ENCODE assay signal across 9 cellular contexts in genomic region chr12:49288412-49288853, GRCh38. TPM values are rescaled to one million over a fixed set of nuclear protein-coding genes. Genes with fewer than 3 reads are reported as not detected.
A peak's percentile ranks its signal among the peaks of the same experiment; 100 is the strongest.
DNase-seq lines count a peak whose midpoint lies in the region; ATAC-seq and TF ChIP-seq lines count a peak whose summit lies in the region.
"Had no signal": no experiment of that assay in that cellular context is flagged by ENCODE, and none has a peak within 500 bp of the region (broad histone marks: within the 10 kb centered on the region; RNA-seq: fewer than 3 reads in every experiment).

No MANE protein-coding gene starts in this region.

- H3K9me3 ChIP-seq in AG04450 (ENCODE audit: control insufficient read depth, insufficient read depth, low read length) (no peaks in the 10 kb centered on the region), vagina (no peaks in the 10 kb centered on the region)

- no peak overlapping the region for H3K27ac ChIP-seq in AG04450 (ENCODE audit: low read depth, low read length)
- no peak overlapping the region for H3K27ac ChIP-seq in vagina
- H3K27ac ChIP-seq: skin epidermis had no signal

- DNase-seq in AG04450 (ENCODE audit: low read depth, low spot score) (no peak), OCI-M1 (lab: John Stamatoyannopoulos, UW) (peak; percentile 77), fibroblast of peridontal ligament (ENCODE audit: extremely low read depth) (peak; percentile 71), osteocyte (ENCODE audit: extremely low spot score, unreplicated experiment) (no peak), vagina (ENCODE audit: extremely low spot score in 2 of 2) (no peak)
- DNase-seq in activated T-helper 1 cell treated with anti-CD3 and anti-CD28 coated beads, Interleukin-12 subunit alpha, Interleukin-12 subunit beta, Interleukin-2, Interleukin-4 antibody, amounts not matched to agents 30 ng/mL and 10 ng/mL and 1 ng/mL, durations not matched to agents 14 hours and 24 hours and 36 hours (ENCODE audit: low spot score): peak; percentile 60

- H3K4me1 ChIP-seq in vagina: peaks cover 14% of the 10 kb centered on the region

- H3K36me3 ChIP-seq in vagina: no peaks in the 10 kb centered on the region

- peaks cover 5% of the 10 kb centered on the region for H3K4me1 Mint-ChIP-seq in activated T-helper 1 cell treated with anti-CD3 and anti-CD28 coated beads, Interleukin-12 subunit alpha, Interleukin-12 subunit beta, Interleukin-2, Interleukin-4 antibody, amounts not matched to agents 30 ng/mL and 10 ng/mL and 1 ng/mL, durations not matched to agents 14 hours and 24 hours and 36 hours (ENCODE audit: low read depth)
- no peaks in the 10 kb centered on the region for H3K4me1 Mint-ChIP-seq in osteocyte (ENCODE audit: unreplicated experiment)

- peaks cover 34% of the 10 kb centered on the region for H3K27me3 Mint-ChIP-seq in activated T-helper 1 cell treated with anti-CD3 and anti-CD28 coated beads, Interleukin-12 subunit alpha, Interleukin-12 subunit beta, Interleukin-2, Interleukin-4 antibody, amounts not matched to agents 30 ng/mL and 10 ng/mL and 1 ng/mL, durations not matched to agents 14 hours and 24 hours and 36 hours (ENCODE audit: insufficient read depth)
- peaks cover 31% of the 10 kb centered on the region for H3K27me3 Mint-ChIP-seq in osteocyte (ENCODE audit: unreplicated experiment)

- intact Hi-C loops in activated T-helper 1 cell treated with anti-CD3 and anti-CD28 coated beads, Interleukin-12 subunit alpha, Interleukin-12 subunit beta, Interleukin-2, Interleukin-4 antibody, amounts not matched to agents 30 ng/mL and 10 ng/mL and 1 ng/mL, durations not matched to agents 14 hours and 24 hours and 36 hours (cut with micrococcal nuclease): loop anchor here (1.0 kb wide), 5 partner anchors 8 to 226 kb away; partner anchors contain the start of gene C1QL4
- intact Hi-C loops in vagina (cut with DNase I): loop anchor here (5.0 kb wide), 1 partner anchor 54 kb away; no protein-coding TSS in a partner anchor

- H3K4me3 Mint-ChIP-seq in activated T-helper 1 cell treated with anti-CD3 and anti-CD28 coated beads, Interleukin-12 subunit alpha, Interleukin-12 subunit beta, Interleukin-2, Interleukin-4 antibody, amounts not matched to agents 30 ng/mL and 10 ng/mL and 1 ng/mL, durations not matched to agents 14 hours and 24 hours and 36 hours: no peak overlapping the region
- H3K4me3 Mint-ChIP-seq in osteocyte (ENCODE audit: unreplicated experiment): no peak overlapping the region

- H3K9me3 Mint-ChIP-seq in activated T-helper 1 cell treated with anti-CD3 and anti-CD28 coated beads, Interleukin-12 subunit alpha, Interleukin-12 subunit beta, Interleukin-2, Interleukin-4 antibody, amounts not matched to agents 30 ng/mL and 10 ng/mL and 1 ng/mL, durations not matched to agents 14 hours and 24 hours and 36 hours: no peaks in the 10 kb centered on the region
- no peaks in the 10 kb centered on the region for H3K9me3 Mint-ChIP-seq in osteocyte (ENCODE audit: unreplicated experiment)

- H3K36me3 Mint-ChIP-seq in activated T-helper 1 cell treated with anti-CD3 and anti-CD28 coated beads, Interleukin-12 subunit alpha, Interleukin-12 subunit beta, Interleukin-2, Interleukin-4 antibody, amounts not matched to agents 30 ng/mL and 10 ng/mL and 1 ng/mL, durations not matched to agents 14 hours and 24 hours and 36 hours (ENCODE audit: low read depth): no peaks in the 10 kb centered on the region
- H3K36me3 Mint-ChIP-seq in osteocyte (ENCODE audit: unreplicated experiment): no peaks in the 10 kb centered on the region

- peaks cover 16% of the 10 kb centered on the region for H3K27me3 ChIP-seq in AG04450 (ENCODE audit: control insufficient read depth, insufficient read depth, low read length)
- H3K27me3 ChIP-seq in vagina: no peaks in the 10 kb centered on the region

- ATAC-seq in HG03460 (IDR thresholded peaks at IDR 0.05; ENCODE audit: unreplicated experiment): no peak

- TF ChIP-seq POLR2A in vagina (IDR thresholded peaks at IDR 0.05): no peak

- POLR2A ChIA-PET in AG04450 (lab: Yijun Ruan, JAX): interaction anchor here (1.2 kb wide), 1 partner anchor 157 kb away, joined by 4 read pairs; the partner anchor contains the start of gene TUBA1B

- TF ChIP-seq CTCF in AG04450 (IDR thresholded peaks at IDR 0.05; ENCODE audit: low read depth, low read length) (peak; percentile 79), GM12874 (IDR thresholded peaks at IDR 0.05; ENCODE audit: insufficient read depth, low read depth, low read length) (peak; percentile 80), osteocyte (IDR thresholded peaks at IDR 0.05) (peak; percentile 91), vagina (IDR thresholded peaks at IDR 0.05) (peak; percentile 58 to 82 (median 79))

- H3K27ac Mint-ChIP-seq in activated T-helper 1 cell treated with anti-CD3 and anti-CD28 coated beads, Interleukin-12 subunit alpha, Interleukin-12 subunit beta, Interleukin-2, Interleukin-4 antibody, amounts not matched to agents 30 ng/mL and 10 ng/mL and 1 ng/mL, durations not matched to agents 14 hours and 24 hours and 36 hours: no peak overlapping the region
- no peak overlapping the region for H3K27ac Mint-ChIP-seq in osteocyte (ENCODE audit: unreplicated experiment)

- H3K4me3 ChIP-seq in AG04450 (ENCODE audit: low read depth, low read length) (no peak overlapping the region), vagina (no peak overlapping the region)
- H3K4me3 ChIP-seq: skin epidermis had no signal

- CTCF ChIA-PET in AG04450 (lab: Charles Lee): interaction anchor here (0.7 to 5.8 kb wide), 17 partner anchors 9 to 294 kb away, joined by 3 to 56 read pairs (median 4); no protein-coding TSS in a partner anchor

RNA-seq across cellular contexts. Expression of gene PRPH, which starts 6.5 kb away (rescaled TPM):
- polyA plus RNA-seq in AG04450 (2011; rRNA removed): not detected in 2 replicates
- not detected in 2 replicates for polyA minus RNA-seq in AG04450 (2011; rRNA and poly(A)+ RNA removed)
- 0.20 TPM in 1 of 2 replicates, not detected in the other for total RNA-seq in activated T-helper 1 cell treated with anti-CD3 and anti-CD28 coated beads, Interleukin-12 subunit alpha, Interleukin-12 subunit beta, Interleukin-2, Interleukin-4 antibody, amounts not matched to agents 30 ng/mL and 10 ng/mL and 1 ng/mL, durations not matched to agents 14 hours and 24 hours and 36 hours
- total RNA-seq in osteocyte (not detected in 2 replicates), vagina (17.2 TPM)

RNA-seq across cellular contexts. Expression of gene TUBA1C, which starts 23.6 kb away (rescaled TPM):
- 947 and 1,207 TPM in 2 replicates for polyA plus RNA-seq in AG04450 (2011; rRNA removed)
- polyA minus RNA-seq in AG04450 (2011; rRNA and poly(A)+ RNA removed): 1,413 and 1,753 TPM in 2 replicates
- total RNA-seq in activated T-helper 1 cell treated with anti-CD3 and anti-CD28 coated beads, Interleukin-12 subunit alpha, Interleukin-12 subunit beta, Interleukin-2, Interleukin-4 antibody, amounts not matched to agents 30 ng/mL and 10 ng/mL and 1 ng/mL, durations not matched to agents 14 hours and 24 hours and 36 hours: 261 and 270 TPM in 2 replicates
- total RNA-seq in osteocyte (136 and 142 TPM in 2 replicates), vagina (218 TPM)

RNA-seq across cellular contexts. Expression of gene TROAP, which starts 34.6 kb away (rescaled TPM):
- 7.6 and 10.3 TPM in 2 replicates for polyA plus RNA-seq in AG04450 (2011; rRNA removed)
- polyA minus RNA-seq in AG04450 (2011; rRNA and poly(A)+ RNA removed): 13.7 and 15.9 TPM in 2 replicates
- 46.0 TPM in 2 replicates for total RNA-seq in activated T-helper 1 cell treated with anti-CD3 and anti-CD28 coated beads, Interleukin-12 subunit alpha, Interleukin-12 subunit beta, Interleukin-2, Interleukin-4 antibody, amounts not matched to agents 30 ng/mL and 10 ng/mL and 1 ng/mL, durations not matched to agents 14 hours and 24 hours and 36 hours
- total RNA-seq in osteocyte (8.0 and 9.6 TPM in 2 replicates), vagina (4.9 TPM)

RNA-seq across cellular contexts. Expression of gene C1QL4, which starts 48.6 kb away (rescaled TPM):
- polyA plus RNA-seq in AG04450 (2011; rRNA removed): 0.06 TPM in 1 of 2 replicates, not detected in the other
- polyA minus RNA-seq in AG04450 (2011; rRNA and poly(A)+ RNA removed): not detected in 2 replicates
- not detected in 2 replicates for total RNA-seq in activated T-helper 1 cell treated with anti-CD3 and anti-CD28 coated beads, Interleukin-12 subunit alpha, Interleukin-12 subunit beta, Interleukin-2, Interleukin-4 antibody, amounts not matched to agents 30 ng/mL and 10 ng/mL and 1 ng/mL, durations not matched to agents 14 hours and 24 hours and 36 hours
- 0.16 TPM in 1 of 2 replicates, not detected in the other for total RNA-seq in osteocyte
- 2.0 TPM for total RNA-seq in vagina

RNA-seq across cellular contexts. Expression of gene DNAJC22, which starts 58.3 kb away (rescaled TPM):
- 11.3 and 12.2 TPM in 2 replicates for polyA plus RNA-seq in AG04450 (2011; rRNA removed)
- polyA minus RNA-seq in AG04450 (2011; rRNA and poly(A)+ RNA removed): 6.9 and 7.1 TPM in 2 replicates
- 0.16 TPM in 1 of 2 replicates, not detected in the other for total RNA-seq in activated T-helper 1 cell treated with anti-CD3 and anti-CD28 coated beads, Interleukin-12 subunit alpha, Interleukin-12 subunit beta, Interleukin-2, Interleukin-4 antibody, amounts not matched to agents 30 ng/mL and 10 ng/mL and 1 ng/mL, durations not matched to agents 14 hours and 24 hours and 36 hours
- 0.55 and 0.99 TPM in 2 replicates for total RNA-seq in osteocyte
- 3.7 TPM for total RNA-seq in vagina

Comparison
In these comparisons a context has a peak if more than half of its experiments do, and no peak if none do; other contexts are left out.
1. DNase-seq: peak in OCI-M1 (single experiment), activated T-helper 1 cell treated with anti-CD3 and anti-CD28 coated beads, Interleukin-12 subunit alpha, Interleukin-12 subunit beta, Interleukin-2, Interleukin-4 antibody, amounts not matched to agents 30 ng/mL and 10 ng/mL and 1 ng/mL, durations not matched to agents 14 hours and 24 hours and 36 hours (single experiment) and fibroblast of peridontal ligament (single experiment); none in AG04450 (single experiment), osteocyte (single experiment) and vagina (0 of 2).
2. RNA of gene PRPH, which starts 6.5 kb away (total RNA-seq): 17.2 TPM in vagina (single experiment); not detected in osteocyte and 0.20 TPM in activated T-helper 1 cell treated with anti-CD3 and anti-CD28 coated beads, Interleukin-12 subunit alpha, Interleukin-12 subunit beta, Interleukin-2, Interleukin-4 antibody, amounts not matched to agents 30 ng/mL and 10 ng/mL and 1 ng/mL, durations not matched to agents 14 hours and 24 hours and 36 hours; every median in the first group is over 10 times any median in the second.
3. Peak in every context shown above with its lines, with median percentiles within 50 percentile points of each other: CTCF ChIP-seq.